Comparison of ENCODE assay signal across 5 cellular contexts in genomic region chr5:106089073-106089472, GRCh38.
"Had no signal": no experiment of that assay in that cellular context is flagged by ENCODE, and none has a peak within 500 bp of the region (broad histone marks: within the 10 kb centered on the region; RNA-seq: fewer than 3 reads in every experiment).

No MANE protein-coding gene starts in this region.

- H3K4me3 ChIP-seq: GM23248, K562 had no signal

- H3K9ac ChIP-seq: GM23248 had no signal

- H3K27ac ChIP-seq: GM23248 had no signal

- H3K9me3 Mint-ChIP-seq: H9 had no signal

- H3K4me3 Mint-ChIP-seq: H9 had no signal

- DNase-seq: GM23248, H9, HCEC 1CT, IMR-90 had no signal

- H2AFZ ChIP-seq: GM23248 had no signal

- ATAC-seq: K562 had no signal
